In the genomic region with DNA sequence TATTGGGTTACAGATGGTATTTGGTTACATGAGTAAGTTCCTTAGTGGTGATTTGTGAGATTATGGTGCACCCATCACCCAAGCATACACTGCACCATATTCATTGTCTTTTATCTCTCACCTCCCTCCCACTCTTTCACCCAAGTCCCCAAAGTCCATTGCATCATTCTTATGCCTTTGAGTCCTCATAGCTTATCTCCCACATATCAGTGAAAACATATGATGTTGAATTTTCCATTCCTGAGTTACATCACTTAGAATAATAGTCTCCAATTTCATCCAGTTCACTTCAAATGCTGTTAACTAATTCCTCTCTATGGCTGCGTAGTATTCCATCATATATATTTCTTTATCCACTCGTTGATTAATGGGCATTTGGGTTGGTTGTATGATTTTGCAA, we compare ENCODE assay signal across 11 cellular contexts.
"Had no signal": no experiment of that assay in that cellular context is flagged by ENCODE, and none has a peak within 500 bp of the region (broad histone marks: within the 10 kb centered on the region; RNA-seq: fewer than 3 reads in every experiment).

No MANE protein-coding gene starts in this region.

- H3K36me3 ChIP-seq: HAP-1 had no signal

- H3K27ac ChIP-seq: GM23248 had no signal

- H3K4me2 ChIP-seq: GM23338 had no signal

- H3K9ac ChIP-seq: GM23248 had no signal

- H3K4me1 ChIP-seq: HAP-1 had no signal

- H3K4me3 ChIP-seq: GM23248, GM23338, HAP-1 had no signal

- DNase-seq: GM23248, GOT3, H7, H9, HCEC 1CT, HFFc6 had no signal

- H2AFZ ChIP-seq: GM23248, GM23338 had no signal

- ATAC-seq: GM23338, HCT116 had no signal

- FAIRE-seq: H1, H54 had no signal

- H3K9me3 ChIP-seq: HAP-1 had no signal
